8 cellular contexts compared by ENCODE assay signal in the genomic region with DNA sequence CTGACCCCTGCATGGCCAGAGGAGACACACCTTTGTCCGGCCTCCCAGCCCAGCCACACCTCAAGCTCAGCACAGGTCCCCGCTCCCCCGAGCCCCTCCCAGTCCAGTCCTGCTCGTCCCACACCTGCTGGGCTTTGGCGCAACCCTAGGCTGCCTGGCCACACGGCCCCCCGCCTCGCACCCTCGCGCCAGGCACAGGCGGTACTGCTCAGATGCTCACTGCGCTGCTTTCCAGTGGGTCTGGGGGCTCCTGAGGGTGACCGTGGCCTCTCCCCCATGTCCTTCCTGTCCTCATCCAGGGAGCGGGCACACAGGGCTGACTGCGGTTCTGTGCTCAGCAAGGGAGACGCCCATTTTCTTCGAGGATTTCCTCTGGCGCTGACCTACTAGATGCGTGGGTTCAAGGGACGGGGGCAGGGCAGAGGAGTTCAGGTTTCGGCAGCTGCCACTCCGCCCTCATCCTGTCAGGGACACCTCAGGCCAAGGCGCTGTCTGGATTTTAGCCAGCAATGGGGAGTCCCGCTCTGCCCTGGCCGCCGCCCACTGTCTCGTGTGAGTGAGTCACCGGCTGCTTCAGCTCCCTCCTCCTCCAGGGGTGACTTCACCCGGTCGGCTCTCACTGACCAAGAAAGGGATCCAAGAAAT.
A peak's percentile ranks its signal among the peaks of the same experiment; 100 is the strongest.
DNase-seq lines count a peak whose midpoint lies in the region; ATAC-seq and TF ChIP-seq lines count a peak whose summit lies in the region.

No MANE protein-coding gene starts in this region.

- H3K4me1 ChIP-seq in esophagus (ENCODE audit: control insufficient read depth in 2 of 2, insufficient read depth in 2 of 2, low read length in 1 of 2): peaks cover 2 to 12% of the 10 kb centered on the region in 2 donors
- H3K4me1 ChIP-seq in naive thymus-derived CD4-positive, alpha-beta T cell (ENCODE audit: control insufficient read depth in 2 of 2, insufficient read depth in 2 of 2, low read length in 2 of 2): no peaks in the 10 kb centered on the region

- peak overlapping the region in 6 of 7 donors; percentile 21 to 86 (median 80) for H3K27ac Mint-ChIP-seq in CD14-positive monocyte
- no peak overlapping the region for H3K27ac Mint-ChIP-seq in naive thymus-derived CD4-positive, alpha-beta T cell
- H3K27ac Mint-ChIP-seq in stimulated activated naive CD8-positive, alpha-beta T cell treated with anti-CD3 and anti-CD28 coated beads, Interleukin-15, amount 100 ng/mL, for 72 hours: peak overlapping the region in 1 of 2 donors; percentile 27

- POLR2A ChIA-PET in naive thymus-derived CD4-positive, alpha-beta T cell (lab: Charles Lee): no interaction called here

- TF ChIP-seq CTCF in CD14-positive monocyte (IDR thresholded peaks at IDR 0.05): no peak

- CTCF ChIA-PET in naive thymus-derived CD4-positive, alpha-beta T cell (lab: Charles Lee): no interaction called here

- H3K27me3 Mint-ChIP-seq in CD14-positive monocyte (ENCODE audit: low read depth in 3 of 3): peaks cover 23 to 42% (median 24%) of the 10 kb centered on the region in 3 donors
- peaks cover 8 to 37% (median 8%) of the 10 kb centered on the region in 5 donors for H3K27me3 Mint-ChIP-seq in naive thymus-derived CD4-positive, alpha-beta T cell
- peaks cover 75% of the 10 kb centered on the region for H3K27me3 Mint-ChIP-seq in stimulated activated naive CD8-positive, alpha-beta T cell treated with anti-CD3 and anti-CD28 coated beads, Interleukin-15, amount 100 ng/mL, for 72 hours

- H3K4me1 Mint-ChIP-seq in CD14-positive monocyte: peaks cover 15% of the 10 kb centered on the region
- H3K4me1 Mint-ChIP-seq in naive thymus-derived CD4-positive, alpha-beta T cell: peaks cover 0 to 5% (median 0%) of the 10 kb centered on the region in 7 donors
- H3K4me1 Mint-ChIP-seq in stimulated activated naive CD8-positive, alpha-beta T cell treated with anti-CD3 and anti-CD28 coated beads, Interleukin-15, amount 100 ng/mL, for 72 hours: peaks cover 20% of the 10 kb centered on the region

- peak; percentile 70 for ATAC-seq in GM21576 (IDR thresholded peaks at IDR 0.05; ENCODE audit: unreplicated experiment)
- peak; percentile 88 for ATAC-seq in naive thymus-derived CD4-positive, alpha-beta T cell
- peak; percentile 96 for ATAC-seq in stimulated activated naive CD8-positive, alpha-beta T cell treated with anti-CD3 and anti-CD28 coated beads, Interleukin-15, amount 100 ng/mL, for 72 hours

- H3K27ac ChIP-seq in esophagus (ENCODE audit: low read depth in 2 of 2, low read length in 1 of 2): peak overlapping the region; percentile 17 to 71
- no peak overlapping the region for H3K27ac ChIP-seq in naive thymus-derived CD4-positive, alpha-beta T cell (ENCODE audit: low read depth, low read length)

- no peaks in the 10 kb centered on the region for H3K36me3 ChIP-seq in esophagus (ENCODE audit: control insufficient read depth in 2 of 2, insufficient read depth in 2 of 2, low read length in 1 of 2)
- no peaks in the 10 kb centered on the region for H3K36me3 ChIP-seq in naive thymus-derived CD4-positive, alpha-beta T cell (ENCODE audit: control insufficient read depth in 2 of 3, insufficient read depth in 3 of 3, low read length in 3 of 3)

- 18 to 25% methylated on average over 27 to 30 of the region's 30 CpGs for WGBS in esophagus, 2 donors

- peaks cover 0 to 2% of the 10 kb centered on the region in 2 donors for H3K9me3 ChIP-seq in esophagus (ENCODE audit: control insufficient read depth in 2 of 2, insufficient read depth in 1 of 2, low read depth in 1 of 2, low read length in 1 of 2)
- H3K9me3 ChIP-seq in naive thymus-derived CD4-positive, alpha-beta T cell (ENCODE audit: control insufficient read depth in 2 of 3, low read length in 3 of 3): no peaks in the 10 kb centered on the region

- peak overlapping the region; percentile 37 to 80 for H3K4me3 Mint-ChIP-seq in CD14-positive monocyte
- no peak overlapping the region for H3K4me3 Mint-ChIP-seq in naive thymus-derived CD4-positive, alpha-beta T cell
- peak overlapping the region; percentile 35 to 68 for H3K4me3 Mint-ChIP-seq in stimulated activated naive CD8-positive, alpha-beta T cell treated with anti-CD3 and anti-CD28 coated beads, Interleukin-15, amount 100 ng/mL, for 72 hours

- DNase-seq in CD14-positive monocyte (ENCODE audit: low spot score) (peak; percentile 98), LoVo (ENCODE audit: low spot score) (peak; percentile 89), NCI-H2227 (lab: John Stamatoyannopoulos, UW; ENCODE audit: unreplicated experiment) (no peak)
- peak; percentile 54 for DNase-seq in activated CD8-positive, alpha-beta memory T cell treated with anti-CD3 and anti-CD28 coated beads, Interleukin-2, amount 50 U/mL, for 4 hours
- DNase-seq in naive thymus-derived CD4-positive, alpha-beta T cell: peak in 2 of 9 donors; percentile 43 to 67
- DNase-seq in stimulated activated naive CD8-positive, alpha-beta T cell treated with anti-CD3 and anti-CD28 coated beads, Interleukin-15, amount 100 ng/mL, for 72 hours: peak; percentile 68 to 86

- peaks cover 0 to 3% (median 0%) of the 10 kb centered on the region in 7 donors for H3K9me3 Mint-ChIP-seq in CD14-positive monocyte
- no peaks in the 10 kb centered on the region for H3K9me3 Mint-ChIP-seq in naive thymus-derived CD4-positive, alpha-beta T cell
- H3K9me3 Mint-ChIP-seq in stimulated activated naive CD8-positive, alpha-beta T cell treated with anti-CD3 and anti-CD28 coated beads, Interleukin-15, amount 100 ng/mL, for 72 hours: no peaks in the 10 kb centered on the region

- no peaks in the 10 kb centered on the region for H3K27me3 ChIP-seq in esophagus (ENCODE audit: control insufficient read depth in 1 of 2, insufficient read depth in 2 of 2, low read length in 2 of 2)
- no peaks in the 10 kb centered on the region for H3K27me3 ChIP-seq in naive thymus-derived CD4-positive, alpha-beta T cell (ENCODE audit: control insufficient read depth in 2 of 2, insufficient read depth in 2 of 2, low read length in 2 of 2)

- intact Hi-C loops in CD14-positive monocyte (cut with micrococcal nuclease): no loop called here
- intact Hi-C loops in naive thymus-derived CD4-positive, alpha-beta T cell (cut with micrococcal nuclease): no loop called here

- H3K36me3 Mint-ChIP-seq in CD14-positive monocyte: no peaks in the 10 kb centered on the region
- peaks cover 0 to 4% (median 0%) of the 10 kb centered on the region in 5 donors for H3K36me3 Mint-ChIP-seq in naive thymus-derived CD4-positive, alpha-beta T cell

- no peak overlapping the region for H3K4me3 ChIP-seq in esophagus (ENCODE audit: low read depth in 1 of 2, low read length in 2 of 2)
- no peak overlapping the region for H3K4me3 ChIP-seq in naive thymus-derived CD4-positive, alpha-beta T cell (ENCODE audit: low read length)

Comparison
In these comparisons a context has a peak if more than half of its experiments do, and no peak if none do; other contexts are left out.
1. H3K27ac Mint-ChIP-seq: peak in CD14-positive monocyte (6 of 7); none in naive thymus-derived CD4-positive, alpha-beta T cell (0 of 9).
2. H3K4me3 Mint-ChIP-seq: peak in CD14-positive monocyte (2 of 2) and stimulated activated naive CD8-positive, alpha-beta T cell treated with anti-CD3 and anti-CD28 coated beads, Interleukin-15, amount 100 ng/mL, for 72 hours (2 of 2); none in naive thymus-derived CD4-positive, alpha-beta T cell (0 of 10).
3. Peak in every context shown above with its lines, with median percentiles within 50 percentile points of each other: ATAC-seq.